19 cellular contexts compared by ENCODE assay signal in the genomic region with DNA sequence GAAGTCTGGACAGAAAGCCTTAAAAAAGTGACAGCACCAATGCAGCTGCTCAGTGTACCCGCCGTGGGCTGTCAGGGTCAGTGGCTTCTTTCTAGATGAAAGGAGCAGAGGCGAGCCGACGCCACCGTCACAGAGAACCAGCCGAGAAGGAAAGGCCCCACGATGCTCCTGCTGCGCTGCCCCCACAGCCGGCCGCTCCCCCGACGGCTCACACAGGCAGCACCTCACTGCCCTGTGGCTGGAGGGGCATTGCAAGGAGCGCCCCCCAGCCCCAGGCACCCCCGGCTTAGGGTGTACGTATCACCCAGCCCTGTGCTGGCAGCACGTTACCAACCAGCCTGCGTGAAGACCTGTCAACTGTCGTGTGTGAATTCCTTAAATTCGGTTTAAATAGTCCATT.
"Had no signal": no experiment of that assay in that cellular context is flagged by ENCODE, and none has a peak within 500 bp of the region (broad histone marks: within the 10 kb centered on the region; RNA-seq: fewer than 3 reads in every experiment).

No MANE protein-coding gene starts in this region.

- FAIRE-seq: endometrium, urothelium cell line had no signal

- ATAC-seq: activated naive CD8-positive, alpha-beta T cell treated with anti-CD3 and anti-CD28 coated beads, Interleukin-2, amount 50 U/mL, for 24 hours; activated T-cell treated with anti-CD3 and anti-CD28 coated beads, Interleukin-2, amount 50 U/mL, for 4 hours; heart right ventricle; left colon; stimulated activated memory B cell treated with anti-CD40 and anti-IgM and Interleukin-4, amounts not matched to agents 10 μg/mL and 1 μg/mL and 100 μg/mL, for 72 hours; WTC11 had no signal

- H3K27ac ChIP-seq: heart right ventricle, prostate gland, right atrium auricular region, skin epidermis, transverse colon had no signal

- DNase-seq: activated naive CD4-positive, alpha-beta T cell treated with anti-CD3 and anti-CD28 coated beads, Interleukin-2, amount 50 U/mL, for 16 hours; activated naive CD8-positive, alpha-beta T cell treated with anti-CD3 and anti-CD28 coated beads, Interleukin-2, amount 50 U/mL, for 24 hours; activated T-cell treated with anti-CD3 and anti-CD28 coated beads, Interleukin-2, amount 50 U/mL, for 4 hours; effector CD4-positive, alpha-beta T cell; foreskin fibroblast; heart right ventricle; left colon; naive B cell; stimulated activated CD4-positive, alpha-beta T cell treated with anti-CD3 and anti-CD28 coated beads, Interleukin-2, amount 100 ng/mL, for 24 hours; T-helper 9 cell; transverse colon had no signal

- H3K9me3 ChIP-seq: heart right ventricle, prostate gland, right atrium auricular region, transverse colon had no signal

- H3K4me3 ChIP-seq: heart right ventricle, lung, prostate gland, right atrium auricular region, skin epidermis, transverse colon had no signal

- H3K4me1 ChIP-seq: prostate gland had no signal

- H3K27me3 ChIP-seq: heart right ventricle, right atrium auricular region, transverse colon had no signal
